Comparison of ENCODE assay signal across 1 cellular context in genomic region chr2:145875011-145875410, GRCh38.
TF ChIP-seq lines count a peak whose summit lies in the region.

No MANE protein-coding gene starts in this region.

TF ChIP-seq in K562, 482 proteins besides CTCF, POLR2A, EP300 and RAD21 (continued from another document):
- TF ChIP-seq RFX1 (IDR thresholded peaks at IDR 0.05), result no peak
- TF ChIP-seq NBN (IDR thresholded peaks at IDR 0.05; ENCODE audit: low read depth), result no peak
- no peak for TF ChIP-seq TBL1XR1 (IDR thresholded peaks at IDR 0.05; ENCODE audit: low read length in 2 of 2)
- no peak for TF ChIP-seq NCOA2 (IDR thresholded peaks at IDR 0.05; ENCODE audit: partially characterized antibody in 2 of 2)
- TF ChIP-seq GATAD2A (IDR thresholded peaks at IDR 0.05), result no peak
- no peak for TF ChIP-seq PRMT5 (CRISPR knock-in tag; IDR thresholded peaks at IDR 0.05)
- no peak for TF ChIP-seq PTBP1 (IDR thresholded peaks at IDR 0.05; ENCODE audit: low read depth, low read length)
TF ChIP-seq in K562: peak in this region for 0.
